ENCODE assay signal across 1 cellular context in the genomic region with DNA sequence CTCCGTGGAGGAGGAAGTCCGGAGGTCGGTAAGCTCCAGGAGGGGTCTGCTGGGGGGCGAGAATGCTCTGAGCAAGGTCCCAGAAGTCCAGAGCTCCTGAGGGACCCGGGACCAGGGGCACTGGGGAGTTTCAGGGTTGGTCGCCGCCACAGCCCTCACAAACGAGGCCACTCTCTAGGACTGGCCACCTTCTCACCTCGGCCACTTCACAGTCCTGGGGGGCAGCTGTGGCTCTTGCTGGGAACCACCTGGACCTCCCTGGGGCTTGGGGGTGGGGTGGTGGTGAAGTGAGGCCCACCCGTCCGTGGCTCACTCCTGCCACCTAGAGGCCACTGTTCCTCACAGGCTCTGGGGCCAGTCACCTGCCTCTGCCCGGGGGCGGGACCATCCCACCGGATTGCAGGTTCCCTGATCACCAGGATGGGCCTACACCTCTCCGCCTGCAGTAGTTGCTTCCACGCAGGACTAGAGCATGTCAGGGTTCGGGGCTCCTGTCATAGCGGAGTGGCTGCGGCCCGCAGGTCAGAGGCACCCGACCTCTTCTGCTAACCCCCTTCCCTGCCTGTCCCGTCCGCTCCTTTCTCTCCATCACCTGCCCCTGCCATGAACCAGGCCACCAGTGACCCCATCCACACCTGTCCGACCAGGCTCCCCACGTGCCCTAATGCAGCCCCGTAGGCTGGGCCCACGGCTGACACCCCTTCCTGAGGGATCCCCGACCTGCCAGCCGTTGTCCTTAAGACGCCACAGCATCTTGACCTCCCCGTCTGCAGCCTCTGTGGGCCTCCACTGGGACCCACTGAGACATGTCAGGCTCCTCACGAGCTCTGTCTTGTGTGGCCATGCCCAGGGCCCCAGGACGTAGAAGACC.
A peak's percentile ranks its signal among the peaks of the same experiment; 100 is the strongest.
TF ChIP-seq lines count a peak whose summit lies in the region.

No MANE protein-coding gene starts in this region.

TF ChIP-seq in K562, 482 proteins besides CTCF, POLR2A, EP300 and RAD21 (continues in another document):
- TF ChIP-seq TRIM24 (IDR thresholded peaks at IDR 0.05) (no peak), FOXK1 (CRISPR knock-in tag; IDR thresholded peaks at IDR 0.05; ENCODE audit: borderline replicate concordance) (no peak), FOXM1 (IDR thresholded peaks at IDR 0.05; ENCODE audit: low read depth) (no peak), FOXM1 (CRISPR knock-in tag; IDR thresholded peaks at IDR 0.05; ENCODE audit: low read depth) (no peak), ZSCAN29 (IDR thresholded peaks at IDR 0.05) (no peak), HDAC3 (IDR thresholded peaks at IDR 0.05; ENCODE audit: borderline replicate concordance, partially characterized antibody) (no peak), BHLHE40 (IDR thresholded peaks at IDR 0.05; ENCODE audit: low read length) (peak; percentile 76), SMC3 (conservative IDR thresholded peaks at IDR 0.05; ENCODE audit: insufficient read depth, low read depth, low read length) (peak; percentile 45; the same call in 1 of the 2 replicates), SRF (CRISPR knock-in tag; IDR thresholded peaks at IDR 0.05) (0 out of 4 replicates have a peak, but pooled peaks of 1 of the 2 experiments have one; percentile 13), GABPA (tag; conservative IDR thresholded peaks at IDR 0.05; ENCODE audit: low read depth) (no peak), CC2D1A (IDR thresholded peaks at IDR 0.05) (peak; percentile 74; the same call in 1 of the 2 replicates), CSDE1 (IDR thresholded peaks at IDR 0.05) (no peak), KDM5B (IDR thresholded peaks at IDR 0.05; ENCODE audit: insufficient replicate concordance, low read depth, low read length) (no peak), KLF16 (IDR thresholded peaks at IDR 0.05) (0 out of 2 replicates have a peak, but pooled peaks have one; percentile 30)
- TF ChIP-seq, protein P1, sequence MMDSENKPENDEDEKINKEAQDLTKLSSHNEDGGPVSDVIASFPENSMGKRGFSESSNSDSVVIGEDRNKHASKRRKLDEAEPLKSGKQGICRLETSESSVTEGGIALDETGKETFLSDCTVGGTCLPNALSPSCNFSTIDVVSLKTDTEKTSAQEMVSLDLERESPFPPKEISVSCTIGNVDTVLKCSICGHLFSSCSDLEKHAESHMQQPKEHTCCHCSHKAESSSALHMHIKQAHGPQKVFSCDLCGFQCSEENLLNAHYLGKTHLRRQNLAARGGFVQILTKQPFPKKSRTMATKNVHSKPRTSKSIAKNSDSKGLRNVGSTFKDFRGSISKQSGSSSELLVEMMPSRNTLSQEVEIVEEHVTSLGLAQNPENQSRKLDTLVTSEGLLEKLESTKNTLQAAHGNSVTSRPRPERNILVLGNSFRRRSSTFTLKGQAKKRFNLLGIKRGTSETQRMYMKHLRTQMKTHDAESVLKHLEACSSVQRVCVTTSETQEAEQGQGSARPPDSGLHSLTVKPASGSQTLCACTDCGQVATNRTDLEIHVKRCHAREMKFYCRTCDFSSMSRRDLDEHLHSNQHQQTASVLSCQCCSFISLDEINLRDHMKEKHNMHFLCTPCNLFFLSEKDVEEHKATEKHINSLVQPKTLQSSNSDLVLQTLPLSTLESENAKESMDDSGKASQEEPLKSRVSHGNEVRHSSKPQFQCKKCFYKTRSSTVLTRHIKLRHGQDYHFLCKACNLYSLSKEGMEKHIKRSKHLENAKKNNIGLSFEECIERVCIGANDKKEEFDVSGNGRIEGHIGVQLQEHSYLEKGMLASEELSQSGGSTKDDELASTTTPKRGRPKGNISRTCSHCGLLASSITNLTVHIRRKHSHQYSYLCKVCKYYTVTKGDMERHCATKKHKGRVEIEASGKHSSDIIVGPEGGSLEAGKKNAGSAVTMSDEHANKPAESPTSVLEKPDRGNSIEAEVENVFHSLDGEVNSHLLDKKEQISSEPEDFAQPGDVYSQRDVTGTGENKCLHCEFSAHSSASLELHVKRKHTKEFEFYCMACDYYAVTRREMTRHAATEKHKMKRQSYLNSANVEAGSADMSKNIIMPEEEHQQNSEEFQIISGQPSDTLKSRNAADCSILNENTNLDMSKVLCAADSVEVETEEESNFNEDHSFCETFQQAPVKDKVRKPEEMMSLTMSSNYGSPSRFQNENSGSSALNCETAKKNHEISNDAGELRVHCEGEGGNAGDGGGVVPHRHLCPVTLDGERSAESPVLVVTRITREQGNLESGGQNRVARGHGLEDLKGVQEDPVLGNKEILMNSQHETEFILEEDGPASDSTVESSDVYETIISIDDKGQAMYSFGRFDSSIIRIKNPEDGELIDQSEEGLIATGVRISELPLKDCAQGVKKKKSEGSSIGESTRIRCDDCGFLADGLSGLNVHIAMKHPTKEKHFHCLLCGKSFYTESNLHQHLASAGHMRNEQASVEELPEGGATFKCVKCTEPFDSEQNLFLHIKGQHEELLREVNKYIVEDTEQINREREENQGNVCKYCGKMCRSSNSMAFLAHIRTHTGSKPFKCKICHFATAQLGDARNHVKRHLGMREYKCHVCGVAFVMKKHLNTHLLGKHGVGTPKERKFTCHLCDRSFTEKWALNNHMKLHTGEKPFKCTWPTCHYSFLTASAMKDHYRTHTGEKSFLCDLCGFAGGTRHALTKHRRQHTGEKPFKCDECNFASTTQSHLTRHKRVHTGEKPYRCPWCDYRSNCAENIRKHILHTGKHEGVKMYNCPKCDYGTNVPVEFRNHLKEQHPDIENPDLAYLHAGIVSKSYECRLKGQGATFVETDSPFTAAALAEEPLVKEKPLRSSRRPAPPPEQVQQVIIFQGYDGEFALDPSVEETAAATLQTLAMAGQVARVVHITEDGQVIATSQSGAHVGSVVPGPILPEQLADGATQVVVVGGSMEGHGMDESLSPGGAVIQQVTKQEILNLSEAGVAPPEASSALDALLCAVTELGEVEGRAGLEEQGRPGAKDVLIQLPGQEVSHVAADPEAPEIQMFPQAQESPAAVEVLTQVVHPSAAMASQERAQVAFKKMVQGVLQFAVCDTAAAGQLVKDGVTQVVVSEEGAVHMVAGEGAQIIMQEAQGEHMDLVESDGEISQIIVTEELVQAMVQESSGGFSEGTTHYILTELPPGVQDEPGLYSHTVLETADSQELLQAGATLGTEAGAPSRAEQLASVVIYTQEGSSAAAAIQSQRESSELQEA (IDR thresholded peaks at IDR 0.05; ENCODE audit: low read depth) = no peak
- TF ChIP-seq, protein P2, sequence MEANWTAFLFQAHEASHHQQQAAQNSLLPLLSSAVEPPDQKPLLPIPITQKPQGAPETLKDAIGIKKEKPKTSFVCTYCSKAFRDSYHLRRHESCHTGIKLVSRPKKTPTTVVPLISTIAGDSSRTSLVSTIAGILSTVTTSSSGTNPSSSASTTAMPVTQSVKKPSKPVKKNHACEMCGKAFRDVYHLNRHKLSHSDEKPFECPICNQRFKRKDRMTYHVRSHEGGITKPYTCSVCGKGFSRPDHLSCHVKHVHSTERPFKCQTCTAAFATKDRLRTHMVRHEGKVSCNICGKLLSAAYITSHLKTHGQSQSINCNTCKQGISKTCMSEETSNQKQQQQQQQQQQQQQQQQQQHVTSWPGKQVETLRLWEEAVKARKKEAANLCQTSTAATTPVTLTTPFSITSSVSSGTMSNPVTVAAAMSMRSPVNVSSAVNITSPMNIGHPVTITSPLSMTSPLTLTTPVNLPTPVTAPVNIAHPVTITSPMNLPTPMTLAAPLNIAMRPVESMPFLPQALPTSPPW (CRISPR knock-in tag; IDR thresholded peaks at IDR 0.05) = peak; percentile 54; the same call in 1 of the 2 replicates
- TF ChIP-seq, protein P3, sequence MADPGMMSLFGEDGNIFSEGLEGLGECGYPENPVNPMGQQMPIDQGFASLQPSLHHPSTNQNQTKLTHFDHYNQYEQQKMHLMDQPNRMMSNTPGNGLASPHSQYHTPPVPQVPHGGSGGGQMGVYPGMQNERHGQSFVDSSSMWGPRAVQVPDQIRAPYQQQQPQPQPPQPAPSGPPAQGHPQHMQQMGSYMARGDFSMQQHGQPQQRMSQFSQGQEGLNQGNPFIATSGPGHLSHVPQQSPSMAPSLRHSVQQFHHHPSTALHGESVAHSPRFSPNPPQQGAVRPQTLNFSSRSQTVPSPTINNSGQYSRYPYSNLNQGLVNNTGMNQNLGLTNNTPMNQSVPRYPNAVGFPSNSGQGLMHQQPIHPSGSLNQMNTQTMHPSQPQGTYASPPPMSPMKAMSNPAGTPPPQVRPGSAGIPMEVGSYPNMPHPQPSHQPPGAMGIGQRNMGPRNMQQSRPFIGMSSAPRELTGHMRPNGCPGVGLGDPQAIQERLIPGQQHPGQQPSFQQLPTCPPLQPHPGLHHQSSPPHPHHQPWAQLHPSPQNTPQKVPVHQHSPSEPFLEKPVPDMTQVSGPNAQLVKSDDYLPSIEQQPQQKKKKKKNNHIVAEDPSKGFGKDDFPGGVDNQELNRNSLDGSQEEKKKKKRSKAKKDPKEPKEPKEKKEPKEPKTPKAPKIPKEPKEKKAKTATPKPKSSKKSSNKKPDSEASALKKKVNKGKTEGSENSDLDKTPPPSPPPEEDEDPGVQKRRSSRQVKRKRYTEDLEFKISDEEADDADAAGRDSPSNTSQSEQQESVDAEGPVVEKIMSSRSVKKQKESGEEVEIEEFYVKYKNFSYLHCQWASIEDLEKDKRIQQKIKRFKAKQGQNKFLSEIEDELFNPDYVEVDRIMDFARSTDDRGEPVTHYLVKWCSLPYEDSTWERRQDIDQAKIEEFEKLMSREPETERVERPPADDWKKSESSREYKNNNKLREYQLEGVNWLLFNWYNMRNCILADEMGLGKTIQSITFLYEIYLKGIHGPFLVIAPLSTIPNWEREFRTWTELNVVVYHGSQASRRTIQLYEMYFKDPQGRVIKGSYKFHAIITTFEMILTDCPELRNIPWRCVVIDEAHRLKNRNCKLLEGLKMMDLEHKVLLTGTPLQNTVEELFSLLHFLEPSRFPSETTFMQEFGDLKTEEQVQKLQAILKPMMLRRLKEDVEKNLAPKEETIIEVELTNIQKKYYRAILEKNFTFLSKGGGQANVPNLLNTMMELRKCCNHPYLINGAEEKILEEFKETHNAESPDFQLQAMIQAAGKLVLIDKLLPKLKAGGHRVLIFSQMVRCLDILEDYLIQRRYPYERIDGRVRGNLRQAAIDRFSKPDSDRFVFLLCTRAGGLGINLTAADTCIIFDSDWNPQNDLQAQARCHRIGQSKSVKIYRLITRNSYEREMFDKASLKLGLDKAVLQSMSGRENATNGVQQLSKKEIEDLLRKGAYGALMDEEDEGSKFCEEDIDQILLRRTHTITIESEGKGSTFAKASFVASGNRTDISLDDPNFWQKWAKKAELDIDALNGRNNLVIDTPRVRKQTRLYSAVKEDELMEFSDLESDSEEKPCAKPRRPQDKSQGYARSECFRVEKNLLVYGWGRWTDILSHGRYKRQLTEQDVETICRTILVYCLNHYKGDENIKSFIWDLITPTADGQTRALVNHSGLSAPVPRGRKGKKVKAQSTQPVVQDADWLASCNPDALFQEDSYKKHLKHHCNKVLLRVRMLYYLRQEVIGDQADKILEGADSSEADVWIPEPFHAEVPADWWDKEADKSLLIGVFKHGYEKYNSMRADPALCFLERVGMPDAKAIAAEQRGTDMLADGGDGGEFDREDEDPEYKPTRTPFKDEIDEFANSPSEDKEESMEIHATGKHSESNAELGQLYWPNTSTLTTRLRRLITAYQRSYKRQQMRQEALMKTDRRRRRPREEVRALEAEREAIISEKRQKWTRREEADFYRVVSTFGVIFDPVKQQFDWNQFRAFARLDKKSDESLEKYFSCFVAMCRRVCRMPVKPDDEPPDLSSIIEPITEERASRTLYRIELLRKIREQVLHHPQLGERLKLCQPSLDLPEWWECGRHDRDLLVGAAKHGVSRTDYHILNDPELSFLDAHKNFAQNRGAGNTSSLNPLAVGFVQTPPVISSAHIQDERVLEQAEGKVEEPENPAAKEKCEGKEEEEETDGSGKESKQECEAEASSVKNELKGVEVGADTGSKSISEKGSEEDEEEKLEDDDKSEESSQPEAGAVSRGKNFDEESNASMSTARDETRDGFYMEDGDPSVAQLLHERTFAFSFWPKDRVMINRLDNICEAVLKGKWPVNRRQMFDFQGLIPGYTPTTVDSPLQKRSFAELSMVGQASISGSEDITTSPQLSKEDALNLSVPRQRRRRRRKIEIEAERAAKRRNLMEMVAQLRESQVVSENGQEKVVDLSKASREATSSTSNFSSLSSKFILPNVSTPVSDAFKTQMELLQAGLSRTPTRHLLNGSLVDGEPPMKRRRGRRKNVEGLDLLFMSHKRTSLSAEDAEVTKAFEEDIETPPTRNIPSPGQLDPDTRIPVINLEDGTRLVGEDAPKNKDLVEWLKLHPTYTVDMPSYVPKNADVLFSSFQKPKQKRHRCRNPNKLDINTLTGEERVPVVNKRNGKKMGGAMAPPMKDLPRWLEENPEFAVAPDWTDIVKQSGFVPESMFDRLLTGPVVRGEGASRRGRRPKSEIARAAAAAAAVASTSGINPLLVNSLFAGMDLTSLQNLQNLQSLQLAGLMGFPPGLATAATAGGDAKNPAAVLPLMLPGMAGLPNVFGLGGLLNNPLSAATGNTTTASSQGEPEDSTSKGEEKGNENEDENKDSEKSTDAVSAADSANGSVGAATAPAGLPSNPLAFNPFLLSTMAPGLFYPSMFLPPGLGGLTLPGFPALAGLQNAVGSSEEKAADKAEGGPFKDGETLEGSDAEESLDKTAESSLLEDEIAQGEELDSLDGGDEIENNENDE (IDR thresholded peaks at IDR 0.05; ENCODE audit: low read depth, low read length) = no peak
- TF ChIP-seq, protein P4, sequence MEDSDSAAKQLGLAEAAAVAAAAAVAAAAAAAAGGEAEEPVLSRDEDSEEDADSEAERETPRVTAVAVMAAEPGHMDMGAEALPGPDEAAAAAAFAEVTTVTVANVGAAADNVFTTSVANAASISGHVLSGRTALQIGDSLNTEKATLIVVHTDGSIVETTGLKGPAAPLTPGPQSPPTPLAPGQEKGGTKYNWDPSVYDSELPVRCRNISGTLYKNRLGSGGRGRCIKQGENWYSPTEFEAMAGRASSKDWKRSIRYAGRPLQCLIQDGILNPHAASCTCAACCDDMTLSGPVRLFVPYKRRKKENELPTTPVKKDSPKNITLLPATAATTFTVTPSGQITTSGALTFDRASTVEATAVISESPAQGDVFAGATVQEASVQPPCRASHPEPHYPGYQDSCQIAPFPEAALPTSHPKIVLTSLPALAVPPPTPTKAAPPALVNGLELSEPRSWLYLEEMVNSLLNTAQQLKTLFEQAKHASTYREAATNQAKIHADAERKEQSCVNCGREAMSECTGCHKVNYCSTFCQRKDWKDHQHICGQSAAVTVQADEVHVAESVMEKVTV (CRISPR knock-in tag; IDR thresholded peaks at IDR 0.05) = peak; percentile 34; the same call in 1 of the 2 replicates
- TF ChIP-seq, protein P5, sequence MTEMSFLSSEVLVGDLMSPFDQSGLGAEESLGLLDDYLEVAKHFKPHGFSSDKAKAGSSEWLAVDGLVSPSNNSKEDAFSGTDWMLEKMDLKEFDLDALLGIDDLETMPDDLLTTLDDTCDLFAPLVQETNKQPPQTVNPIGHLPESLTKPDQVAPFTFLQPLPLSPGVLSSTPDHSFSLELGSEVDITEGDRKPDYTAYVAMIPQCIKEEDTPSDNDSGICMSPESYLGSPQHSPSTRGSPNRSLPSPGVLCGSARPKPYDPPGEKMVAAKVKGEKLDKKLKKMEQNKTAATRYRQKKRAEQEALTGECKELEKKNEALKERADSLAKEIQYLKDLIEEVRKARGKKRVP (CRISPR knock-in tag; IDR thresholded peaks at IDR 0.05) = no peak
